Comparison of ENCODE assay signal across 10 cellular contexts in the genomic region with DNA sequence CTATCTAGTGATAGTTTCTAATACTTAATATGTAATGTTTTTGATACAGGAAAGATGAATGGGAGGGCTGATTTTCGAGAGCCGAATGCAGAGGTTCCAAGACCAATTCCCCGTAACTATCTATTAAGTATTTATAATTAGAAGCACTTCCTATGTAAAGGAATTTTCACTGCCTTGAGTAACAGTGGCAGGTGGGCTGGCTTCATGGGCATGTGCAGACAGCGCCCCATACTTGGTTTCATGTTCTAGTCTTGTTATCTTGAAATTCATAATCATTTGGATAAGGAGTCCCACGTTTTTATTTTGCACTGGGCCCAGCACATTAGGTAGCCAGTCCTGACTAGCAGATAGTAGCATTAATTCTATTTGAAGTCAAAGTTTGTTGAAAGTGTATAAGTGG. TPM values are rescaled to one million over a fixed set of nuclear protein-coding genes. Genes with fewer than 3 reads are reported as not detected.
DNase-seq lines count a peak whose midpoint lies in the region; ATAC-seq and TF ChIP-seq lines count a peak whose summit lies in the region.
"Had no signal": no experiment of that assay in that cellular context is flagged by ENCODE, and none has a peak within 500 bp of the region (broad histone marks: within the 10 kb centered on the region; RNA-seq: fewer than 3 reads in every experiment).

No MANE protein-coding gene starts in this region.

- peak overlapping the region; percentile 7 for H3K4me3 Mint-ChIP-seq in activated CD4-positive, alpha-beta memory T cell treated with anti-CD3 and anti-CD28 coated beads, Interleukin-2, amount 10 ng/mL, durations not matched to agents 7 days and 5 days

- no peaks in the 10 kb centered on the region for H3K9me3 ChIP-seq in left ventricle myocardium inferior (replicated peaks)
- no peaks in the 10 kb centered on the region for H3K9me3 ChIP-seq in iPS-15b (ENCODE audit: control insufficient read depth, insufficient read depth, low read length)
- no peaks in the 10 kb centered on the region for H3K9me3 ChIP-seq in stomach smooth muscle (ENCODE audit: control insufficient read depth in 2 of 2, low read length in 2 of 2)

- H3K9me3 Mint-ChIP-seq in activated CD4-positive, alpha-beta memory T cell treated with anti-CD3 and anti-CD28 coated beads, Interleukin-2, amount 10 ng/mL, durations not matched to agents 7 days and 5 days = peaks cover 4% of the 10 kb centered on the region

- H3K36me3 ChIP-seq in left ventricle myocardium inferior (peaks cover 43% of the 10 kb centered on the region), iPS-15b (ENCODE audit: control insufficient read depth, insufficient read depth, low read length) (peaks cover 13% of the 10 kb centered on the region), stomach smooth muscle (ENCODE audit: control insufficient read depth in 2 of 2, insufficient read depth in 2 of 2, low read length in 2 of 2) (peaks cover 11 to 22% of the 10 kb centered on the region in 2 donors)

- no peaks in the 10 kb centered on the region for H3K27me3 ChIP-seq in left ventricle myocardium inferior (ENCODE audit: low read depth)
- H3K27me3 ChIP-seq in iPS-15b (ENCODE audit: control insufficient read depth, insufficient read depth, low read length) = no peaks in the 10 kb centered on the region
- H3K27me3 ChIP-seq in stomach smooth muscle (ENCODE audit: control insufficient read depth in 1 of 2, insufficient read depth in 2 of 2, low read length in 2 of 2) = no peaks in the 10 kb centered on the region

- no peak for DNase-seq in left ventricle myocardium inferior
- DNase-seq in Right ventricle myocardium superior = no peak
- DNase-seq in activated CD4-positive, alpha-beta memory T cell treated with anti-CD3 and anti-CD28 coated beads, Interleukin-2, amount 10 ng/mL, durations not matched to agents 7 days and 5 days = no peak
- no peak for DNase-seq in medulla oblongata (ENCODE audit: extremely low spot score)
- DNase-seq: head of caudate nucleus, NCI-H526 had no signal

- H3K27ac Mint-ChIP-seq in activated CD4-positive, alpha-beta memory T cell treated with anti-CD3 and anti-CD28 coated beads, Interleukin-2, amount 10 ng/mL, durations not matched to agents 7 days and 5 days = peak overlapping the region; percentile 41

- peak overlapping the region; percentile 91 for H3K4me3 ChIP-seq in left ventricle myocardium inferior
- H3K4me3 ChIP-seq in iPS-15b (ENCODE audit: low read depth, low read length) = peak overlapping the region; percentile 100
- peak overlapping the region; percentile 17 to 99 for H3K4me3 ChIP-seq in stomach smooth muscle (ENCODE audit: low read length in 2 of 2)

- H3K4me1 Mint-ChIP-seq in activated CD4-positive, alpha-beta memory T cell treated with anti-CD3 and anti-CD28 coated beads, Interleukin-2, amount 10 ng/mL, durations not matched to agents 7 days and 5 days = peaks cover 28% of the 10 kb centered on the region

- POLR2A ChIA-PET in activated CD4-positive, alpha-beta memory T cell treated with anti-CD3 and anti-CD28 coated beads, Interleukin-2, amount 10 ng/mL, durations not matched to agents 7 days and 5 days (lab: Charles Lee) = interaction anchor here (1.5 to 4.2 kb wide), 3 partner anchors 7 to 73 kb away, joined by 4 to 35 read pairs (median 8); partner anchors contain the start of genes FRYL and OCIAD2

- peaks cover 29% of the 10 kb centered on the region for H3K4me1 ChIP-seq in left ventricle myocardium inferior
- H3K4me1 ChIP-seq in iPS-15b (ENCODE audit: control insufficient read depth, insufficient read depth, low read length) = peaks cover 5% of the 10 kb centered on the region
- H3K4me1 ChIP-seq in stomach smooth muscle (ENCODE audit: control insufficient read depth, insufficient read depth, low read length) = peaks cover 4% of the 10 kb centered on the region

- TF ChIP-seq CTCF in left ventricle myocardium inferior (IDR thresholded peaks at IDR 0.05; ENCODE audit: borderline replicate concordance) = no peak

- intact Hi-C loops in left ventricle myocardium inferior (cut with micrococcal nuclease) = no loop called here
- intact Hi-C loops in Right ventricle myocardium superior (cut with DNase I) = loop anchor here (5.0 kb wide), 1 partner anchor 55 kb away; no protein-coding TSS in a partner anchor

- peaks cover 38% of the 10 kb centered on the region for H3K36me3 Mint-ChIP-seq in activated CD4-positive, alpha-beta memory T cell treated with anti-CD3 and anti-CD28 coated beads, Interleukin-2, amount 10 ng/mL, durations not matched to agents 7 days and 5 days (ENCODE audit: low read depth)

- CTCF ChIA-PET in activated CD4-positive, alpha-beta memory T cell treated with anti-CD3 and anti-CD28 coated beads, Interleukin-2, amount 10 ng/mL, durations not matched to agents 7 days and 5 days (lab: Charles Lee) = interaction anchor here (1.3 kb wide), 1 partner anchor 112 kb away, joined by 4 read pairs; no protein-coding TSS in a partner anchor

- H3K9ac ChIP-seq in iPS-15b (ENCODE audit: low read depth, low read length) (no peak overlapping the region), stomach smooth muscle (ENCODE audit: low read length in 2 of 2) (peak overlapping the region in 1 of 2 donors; percentile 99)

- H3K27me3 Mint-ChIP-seq in activated CD4-positive, alpha-beta memory T cell treated with anti-CD3 and anti-CD28 coated beads, Interleukin-2, amount 10 ng/mL, durations not matched to agents 7 days and 5 days = no peaks in the 10 kb centered on the region

- H3K27ac ChIP-seq in left ventricle myocardium inferior (replicated peaks) (no peak overlapping the region), stomach smooth muscle (ENCODE audit: low read length) (no peak overlapping the region)

- ATAC-seq in Right ventricle myocardium superior (ENCODE audit: poor library complexity) (no peak), HG03175 (IDR thresholded peaks at IDR 0.05; ENCODE audit: unreplicated experiment) (no peak), GM19328 (IDR thresholded peaks at IDR 0.05; ENCODE audit: unreplicated experiment) (no peak)

RNA-seq across cellular contexts. Expression of gene OCIAD1, which starts 1.7 kb away (rescaled TPM):
- total RNA-seq in left ventricle myocardium inferior = 129 TPM
- total RNA-seq in Right ventricle myocardium superior = 121 TPM
- 100 to 1,000 TPM; 103 to 104 TPM for total RNA-seq in activated CD4-positive, alpha-beta memory T cell treated with anti-CD3 and anti-CD28 coated beads, Interleukin-2, amount 10 ng/mL, durations not matched to agents 7 days and 5 days

RNA-seq across cellular contexts. Expression of gene FRYL, which starts 52.5 kb away (rescaled TPM):
- total RNA-seq in left ventricle myocardium inferior (33.2 TPM), Right ventricle myocardium superior (27.9 TPM)
- 10 to 100 TPM; 82.4 to 82.7 TPM for total RNA-seq in activated CD4-positive, alpha-beta memory T cell treated with anti-CD3 and anti-CD28 coated beads, Interleukin-2, amount 10 ng/mL, durations not matched to agents 7 days and 5 days
